23 cellular contexts compared by ENCODE assay signal in genomic region chr3:133939496-133939835, GRCh38. TPM values are rescaled to one million over a fixed set of nuclear protein-coding genes. Genes with fewer than 3 reads are reported as not detected.
"Had no signal": no experiment of that assay in that cellular context is flagged by ENCODE, and none has a peak within 500 bp of the region (broad histone marks: within the 10 kb centered on the region; RNA-seq: fewer than 3 reads in every experiment).

No MANE protein-coding gene starts in this region.

- H3K36me3 Mint-ChIP-seq: activated naive CD8-positive, alpha-beta T cell treated with anti-CD3 and anti-CD28 coated beads, Interleukin-2, amount 10 ng/mL, durations not matched to agents 7 days and 5 days; T-cell had no signal

- H3K27ac ChIP-seq: adrenal gland, SK-N-MC had no signal

- ATAC-seq: activated T-cell treated with anti-CD3 and anti-CD28 coated beads, Interleukin-2, amount 50 U/mL, for 4 hours; Right ventricle myocardium inferior; T-cell had no signal

- H3K9me3 ChIP-seq: adrenal gland had no signal

- H3K4me1 Mint-ChIP-seq: IgD-negative memory B cell had no signal

- H3K4me3 Mint-ChIP-seq: activated B cell treated with CpG ODN at 0.5 μM for 24 hours; activated CD4-positive, alpha-beta T cell treated with anti-CD3 and anti-CD28 coated beads, Interleukin-2, amount 10 ng/mL, durations not matched to agents 24 days and 14 days; activated naive CD8-positive, alpha-beta T cell treated with anti-CD3 and anti-CD28 coated beads, Interleukin-2, amount 10 ng/mL, durations not matched to agents 7 days and 5 days; activated T-cell treated with anti-CD3 and anti-CD28 coated beads, Interleukin-2, amount 50 U/mL, for 4 hours; IgD-negative memory B cell; T-cell had no signal

- DNase-seq: activated B cell treated with CpG ODN at 0.5 μM for 24 hours; activated CD4-positive, alpha-beta T cell treated with anti-CD3 and anti-CD28 coated beads for 1 hour; activated CD4-positive, alpha-beta T cell treated with anti-CD3 and anti-CD28 coated beads, Interleukin-2, amount 10 ng/mL, durations not matched to agents 24 days and 14 days; activated CD4-positive, alpha-beta T cell treated with anti-CD3 and anti-CD28 coated beads, Interleukin-2, amount 50 U/mL, for 48 hours; activated gamma-delta T cell treated with Interleukin-2 at 50 U/mL for 16 hours; activated naive CD4-positive, alpha-beta T cell treated with anti-CD3 and anti-CD28 coated beads, Interleukin-2, amount 50 U/mL, for 16 hours; activated naive CD8-positive, alpha-beta T cell treated with anti-CD3 and anti-CD28 coated beads, Interleukin-2, amount 10 ng/mL, durations not matched to agents 7 days and 5 days; activated T-cell treated with anti-CD3 and anti-CD28 coated beads, Interleukin-2, amount 50 U/mL, for 4 hours; KG1; NCI-H1092; NCI-H1930; NCI-H2107; NCI-H2171 treated with DMSO at 0.1 percent for 48 hours; NCI-H526; NCI-H774; T-cell; T-helper 2 cell; T1000 had no signal

- H3K36me3 ChIP-seq: adrenal gland had no signal

- H3K27ac Mint-ChIP-seq: activated B cell treated with CpG ODN at 0.5 μM for 24 hours; activated CD4-positive, alpha-beta T cell treated with anti-CD3 and anti-CD28 coated beads, Interleukin-2, amount 10 ng/mL, durations not matched to agents 24 days and 14 days; activated naive CD8-positive, alpha-beta T cell treated with anti-CD3 and anti-CD28 coated beads, Interleukin-2, amount 10 ng/mL, durations not matched to agents 7 days and 5 days; IgD-negative memory B cell; T-cell had no signal

- H3K27me3 ChIP-seq: adrenal gland had no signal

- H3K9me3 Mint-ChIP-seq: activated B cell treated with CpG ODN at 0.5 μM for 24 hours; activated CD4-positive, alpha-beta T cell treated with anti-CD3 and anti-CD28 coated beads, Interleukin-2, amount 10 ng/mL, durations not matched to agents 24 days and 14 days; activated naive CD8-positive, alpha-beta T cell treated with anti-CD3 and anti-CD28 coated beads, Interleukin-2, amount 10 ng/mL, durations not matched to agents 7 days and 5 days; activated T-cell treated with anti-CD3 and anti-CD28 coated beads, Interleukin-2, amount 50 U/mL, for 4 hours; IgD-negative memory B cell; T-cell had no signal

- H3K4me1 ChIP-seq: adrenal gland had no signal

- H3K4me3 ChIP-seq: adrenal gland, SK-N-MC had no signal

RNA-seq across cellular contexts. Expression of gene RAB6B, which starts 43.8 kb away (rescaled TPM):
- total RNA-seq: activated B cell treated with CpG ODN at 0.5 μM for 24 hours, OCI-LY7 had no signal
